13 cellular contexts compared by ENCODE assay signal in the genomic region with DNA sequence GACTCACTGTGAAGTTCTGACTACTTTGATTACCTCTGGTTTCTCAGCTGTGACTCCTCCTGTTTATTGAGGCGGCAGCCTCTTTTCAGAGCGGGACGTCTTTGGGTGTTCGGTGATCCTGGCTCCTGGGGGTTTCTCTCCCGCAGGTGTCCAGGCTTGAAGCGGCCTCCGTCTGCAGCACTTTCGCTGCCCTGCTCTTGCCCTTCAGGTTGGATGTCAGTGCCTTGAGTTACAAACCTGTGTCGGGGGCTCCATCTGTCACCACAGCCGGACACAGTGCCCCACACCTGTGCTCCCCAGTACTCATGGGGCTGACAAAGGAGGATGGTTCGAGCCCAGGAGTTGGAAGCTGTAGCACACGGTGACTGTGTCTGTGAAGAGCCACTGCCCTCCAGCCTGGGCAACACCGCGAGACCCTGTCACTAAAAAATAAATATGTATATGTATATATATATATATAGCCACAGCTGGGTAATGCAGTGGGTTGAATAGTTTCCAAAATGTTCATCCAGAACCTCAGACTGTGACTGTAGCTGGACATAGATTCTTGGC.
DNase-seq lines count a peak whose midpoint lies in the region; ATAC-seq and TF ChIP-seq lines count a peak whose summit lies in the region.
"Had no signal": no experiment of that assay in that cellular context is flagged by ENCODE, and none has a peak within 500 bp of the region (broad histone marks: within the 10 kb centered on the region; RNA-seq: fewer than 3 reads in every experiment).

No MANE protein-coding gene starts in this region.

- H3K79me2 ChIP-seq in MM.1S (ENCODE audit: low read length) = no peaks in the 10 kb centered on the region

- no peaks in the 10 kb centered on the region for H4K20me1 ChIP-seq in MM.1S (ENCODE audit: insufficient read depth, low read length)

- no peak overlapping the region for H2AFZ ChIP-seq in MM.1S (ENCODE audit: low read length)

- H3K27me3 ChIP-seq in MM.1S (replicated peaks; ENCODE audit: insufficient read depth, low read length) = peaks cover 81% of the 10 kb centered on the region

- peak overlapping the region; percentile 65; the same call in 1 of the 2 replicates for H3K4me2 ChIP-seq in MM.1S (ENCODE audit: low read depth, low read length)

- H3K36me3 Mint-ChIP-seq in activated naive CD8-positive, alpha-beta T cell treated with anti-CD3 and anti-CD28 coated beads, Interleukin-2, amount 50 U/mL, for 24 hours (ENCODE audit: low read depth) = no peaks in the 10 kb centered on the region
- H3K36me3 Mint-ChIP-seq in stimulated activated effector memory CD8-positive, alpha-beta T cell treated with anti-CD3 and anti-CD28 coated beads, Interleukin-12 subunit alpha, Interleukin-12 subunit beta, amount 100 ng/mL, for 72 hours = peaks cover 6% of the 10 kb centered on the region

- peaks cover 14% of the 10 kb centered on the region for H3K4me1 Mint-ChIP-seq in activated naive CD8-positive, alpha-beta T cell treated with anti-CD3 and anti-CD28 coated beads, Interleukin-2, amount 50 U/mL, for 24 hours
- peaks cover 15% of the 10 kb centered on the region for H3K4me1 Mint-ChIP-seq in stimulated activated effector memory CD8-positive, alpha-beta T cell treated with anti-CD3 and anti-CD28 coated beads, Interleukin-12 subunit alpha, Interleukin-12 subunit beta, amount 100 ng/mL, for 72 hours

- H3K36me3 ChIP-seq in MM.1S (replicated peaks; ENCODE audit: insufficient read depth, low read length) = no peaks in the 10 kb centered on the region
- H3K36me3 ChIP-seq: spleen had no signal

- no peaks in the 10 kb centered on the region for H3K9me2 ChIP-seq in MM.1S (replicated peaks; ENCODE audit: insufficient read depth, low read length)

- no peak overlapping the region for H3K9ac ChIP-seq in MM.1S (ENCODE audit: low read length)

- no peaks in the 10 kb centered on the region for H3K4me1 ChIP-seq in MM.1S (ENCODE audit: low read length)

- no peaks in the 10 kb centered on the region for H3F3A ChIP-seq in MM.1S (ENCODE audit: insufficient read depth, low read length)

- H3K9me3 Mint-ChIP-seq in activated naive CD8-positive, alpha-beta T cell treated with anti-CD3 and anti-CD28 coated beads, Interleukin-2, amount 50 U/mL, for 24 hours = no peaks in the 10 kb centered on the region
- no peaks in the 10 kb centered on the region for H3K9me3 Mint-ChIP-seq in stimulated activated effector memory CD8-positive, alpha-beta T cell treated with anti-CD3 and anti-CD28 coated beads, Interleukin-12 subunit alpha, Interleukin-12 subunit beta, amount 100 ng/mL, for 72 hours

- TF ChIP-seq CTCF in MM.1S (IDR thresholded peaks at IDR 0.05; ENCODE audit: low read length) = no peak

- H3K4me3 Mint-ChIP-seq in activated naive CD8-positive, alpha-beta T cell treated with anti-CD3 and anti-CD28 coated beads, Interleukin-2, amount 50 U/mL, for 24 hours = peak overlapping the region; percentile 89
- H3K4me3 Mint-ChIP-seq in stimulated activated effector memory CD8-positive, alpha-beta T cell treated with anti-CD3 and anti-CD28 coated beads, Interleukin-12 subunit alpha, Interleukin-12 subunit beta, amount 100 ng/mL, for 72 hours = peak overlapping the region; percentile 97

- H3K9me3 ChIP-seq in MM.1S (replicated peaks; ENCODE audit: insufficient read depth, low read length) = no peaks in the 10 kb centered on the region
- H3K9me3 ChIP-seq: spleen had no signal

- peak overlapping the region; percentile 87 for H3K27ac Mint-ChIP-seq in activated naive CD8-positive, alpha-beta T cell treated with anti-CD3 and anti-CD28 coated beads, Interleukin-2, amount 50 U/mL, for 24 hours
- H3K27ac Mint-ChIP-seq in stimulated activated effector memory CD8-positive, alpha-beta T cell treated with anti-CD3 and anti-CD28 coated beads, Interleukin-12 subunit alpha, Interleukin-12 subunit beta, amount 100 ng/mL, for 72 hours = peak overlapping the region; percentile 96
- H3K27ac Mint-ChIP-seq: progenitor cell of endocrine pancreas had no signal

- H3K4me3 ChIP-seq in MM.1S (ENCODE audit: low read length) = no peak overlapping the region

- no peak for ATAC-seq in activated naive CD8-positive, alpha-beta T cell treated with anti-CD3 and anti-CD28 coated beads, Interleukin-2, amount 50 U/mL, for 24 hours
- no peak for ATAC-seq in stimulated activated effector memory CD8-positive, alpha-beta T cell treated with anti-CD3 and anti-CD28 coated beads, Interleukin-12 subunit alpha, Interleukin-12 subunit beta, amount 100 ng/mL, for 72 hours
- no peak for ATAC-seq in HG03108 (IDR thresholded peaks at IDR 0.05; ENCODE audit: unreplicated experiment)
- no peak for ATAC-seq in HG02973 (IDR thresholded peaks at IDR 0.05; ENCODE audit: unreplicated experiment)
- ATAC-seq: HCT116 had no signal

- peaks cover 22% of the 10 kb centered on the region for H3K27me3 Mint-ChIP-seq in activated naive CD8-positive, alpha-beta T cell treated with anti-CD3 and anti-CD28 coated beads, Interleukin-2, amount 50 U/mL, for 24 hours

- DNase-seq in activated effector memory CD4-positive, alpha-beta T cell treated with anti-CD3 and anti-CD28 coated beads, Interleukin-2, amount 50 U/mL, for 16 hours = peak; percentile 59
- DNase-seq in activated effector memory CD4-positive, alpha-beta T cell treated with Interleukin-2 at 50 U/mL for 16 hours = no peak
- DNase-seq in MM.1S (no peak), AML-193 (lab: John Stamatoyannopoulos, UW) (no peak)
- DNase-seq in activated naive CD8-positive, alpha-beta T cell treated with anti-CD3 and anti-CD28 coated beads, Interleukin-2, amount 50 U/mL, for 24 hours = no peak
- DNase-seq in stimulated activated effector memory CD8-positive, alpha-beta T cell treated with anti-CD3 and anti-CD28 coated beads, Interleukin-12 subunit alpha, Interleukin-12 subunit beta, amount 100 ng/mL, for 72 hours (ENCODE audit: low spot score in 2 of 2) = peak in 1 of 2 donors; percentile 41
- DNase-seq: amygdala, NCI-H187 treated with DMSO at 0.1 percent for 48 hours, spleen had no signal

- H3K27ac ChIP-seq in MM.1S (ENCODE audit: low read length) = no peak overlapping the region
